In genomic region chr1:175162955-175163354, GRCh38 we compare ENCODE assay signal across 17 cellular contexts. TPM values are rescaled to one million over a fixed set of nuclear protein-coding genes. Genes with fewer than 3 reads are reported as not detected.
"Had no signal": no experiment of that assay in that cellular context is flagged by ENCODE, and none has a peak within 500 bp of the region (broad histone marks: within the 10 kb centered on the region; RNA-seq: fewer than 3 reads in every experiment).

No MANE protein-coding gene starts in this region.

- H3K9me3 ChIP-seq: ascending aorta, colonic mucosa, pancreas, stomach, thoracic aorta had no signal

- H3K36me3 ChIP-seq: cardiac muscle cell, colonic mucosa, neural progenitor cell had no signal

- H3K27me3 ChIP-seq: ascending aorta, cardiac muscle cell, colonic mucosa, neural progenitor cell, pancreas, stomach had no signal

- H3K27ac ChIP-seq: ascending aorta, cardiac muscle cell, colonic mucosa, neural progenitor cell, pancreas, stomach, thoracic aorta had no signal

- H3K36me3 Mint-ChIP-seq: neural progenitor cell had no signal

- H3K4me3 ChIP-seq: ascending aorta, cardiac muscle cell, colonic mucosa, neural progenitor cell, pancreas, stomach, thoracic aorta had no signal

- H3K27ac Mint-ChIP-seq: mesothelial cell of epicardium, neural progenitor cell had no signal

- DNase-seq: activated CD4-positive, CD25-positive, alpha-beta regulatory T cell; activated effector memory CD4-positive, alpha-beta T cell treated with anti-CD3 and anti-CD28 coated beads, Interleukin-2, amount 50 U/mL, for 16 hours; activated naive CD8-positive, alpha-beta T cell treated with anti-CD3 and anti-CD28 coated beads, Interleukin-2, amount 10 ng/mL, durations not matched to agents 7 days and 5 days; activated T-cell treated with anti-CD3 and anti-CD28 coated beads, Interleukin-2, amount 50 U/mL, for 1 hour; colonic mucosa; effector CD4-positive, alpha-beta T cell; hippocampal formation; pancreas; stimulated activated CD4-positive, alpha-beta T cell treated with anti-CD3 and anti-CD28 coated beads, Interleukin-2, amount 100 ng/mL, for 48 hours; stomach; T-helper 2 cell had no signal

- H3K4me1 ChIP-seq: ascending aorta, colonic mucosa, neural progenitor cell, pancreas, stomach had no signal

- H3K27me3 Mint-ChIP-seq: activated naive CD8-positive, alpha-beta T cell treated with anti-CD3 and anti-CD28 coated beads, Interleukin-2, amount 10 ng/mL, durations not matched to agents 7 days and 5 days had no signal

- ATAC-seq: pancreas had no signal

- H3K4me3 Mint-ChIP-seq: activated naive CD8-positive, alpha-beta T cell treated with anti-CD3 and anti-CD28 coated beads, Interleukin-2, amount 10 ng/mL, durations not matched to agents 7 days and 5 days; mesothelial cell of epicardium; neural progenitor cell had no signal

- H3K4me1 Mint-ChIP-seq: mesothelial cell of epicardium had no signal

- H3K9me3 Mint-ChIP-seq: activated naive CD8-positive, alpha-beta T cell treated with anti-CD3 and anti-CD28 coated beads, Interleukin-2, amount 10 ng/mL, durations not matched to agents 7 days and 5 days; mesothelial cell of epicardium; neural progenitor cell had no signal

RNA-seq across cellular contexts. Expression of gene KIAA0040, which starts 29.6 kb away (rescaled TPM):
- total RNA-seq: myocyte had no signal
